Comparison of ENCODE assay signal across 10 cellular contexts in genomic region chr21:18398843-18399242, GRCh38. TPM values are rescaled to one million over a fixed set of nuclear protein-coding genes. Genes with fewer than 3 reads are reported as not detected.
"Had no signal": no experiment of that assay in that cellular context is flagged by ENCODE, and none has a peak within 500 bp of the region (broad histone marks: within the 10 kb centered on the region; RNA-seq: fewer than 3 reads in every experiment).

No MANE protein-coding gene starts in this region.

- DNase-seq: GM23248, GOT3, H7, HFFc6, KBM-7 had no signal

- H2AFZ ChIP-seq: GM23248 had no signal

- H3K27ac ChIP-seq: GM23248, HL-60, KMS-11 had no signal

- H3K9ac ChIP-seq: GM23248, KMS-11 had no signal

- H3K4me2 ChIP-seq: KMS-11 had no signal

- ATAC-seq: HCT116 had no signal

- H3K4me3 ChIP-seq: GM23248, HAP-1 had no signal

- H3K36me3 ChIP-seq: HAP-1 had no signal

RNA-seq across cellular contexts. Expression of gene TMPRSS15, which starts 4.7 kb away (rescaled TPM):
- total RNA-seq: GM23248, H7, HFFc6, HT1080 had no signal
- polyA plus RNA-seq: GM23248 had no signal
